Comparison of ENCODE assay signal across 8 cellular contexts in the genomic region with DNA sequence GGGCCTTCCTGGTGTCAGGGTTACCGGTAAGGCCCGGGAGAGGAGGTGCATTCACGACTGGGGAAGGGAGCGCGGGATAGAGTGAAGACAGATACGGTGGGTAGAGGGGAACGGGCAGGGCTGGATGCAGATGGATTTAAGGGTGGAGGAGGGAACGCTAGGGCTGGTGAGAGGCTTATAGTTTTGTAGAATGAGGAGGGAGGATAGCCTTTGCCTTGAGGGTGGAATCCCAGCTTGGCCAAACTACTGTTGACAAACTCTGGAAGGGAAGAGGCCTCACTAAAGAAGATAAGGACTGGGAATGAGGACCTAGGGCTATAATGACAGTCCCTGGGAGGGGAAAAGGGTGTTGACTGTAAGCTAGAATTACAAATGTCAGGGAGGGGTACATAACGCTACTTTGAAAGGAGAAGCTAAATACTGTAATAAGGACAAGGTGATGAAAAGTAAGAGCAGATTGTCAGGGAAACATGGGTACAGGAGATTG. TPM values are rescaled to one million over a fixed set of nuclear protein-coding genes. Genes with fewer than 3 reads are reported as not detected.
DNase-seq lines count a peak whose midpoint lies in the region; ATAC-seq, FAIRE-seq and TF ChIP-seq lines count a peak whose summit lies in the region.

No MANE protein-coding gene starts in this region.

- POLR2A ChIA-PET in HCT116 (lab: Charles Lee), result interaction anchor here (0.8 kb wide), 1 partner anchor 13 kb away, joined by 3 read pairs; no protein-coding TSS in a partner anchor

- H3K27me3 Mint-ChIP-seq in activated naive CD8-positive, alpha-beta T cell, result no peaks in the 10 kb centered on the region

- H3K9me3 ChIP-seq in HCT116 (ENCODE audit: control insufficient read depth in 1 of 2, insufficient read depth in 1 of 2, low read depth in 1 of 2, low read length in 2 of 2) (no peaks in the 10 kb centered on the region), right cardiac atrium (ENCODE audit: control insufficient read depth, low read length) (no peaks in the 10 kb centered on the region), small intestine (ENCODE audit: control insufficient read depth, low read depth) (no peaks in the 10 kb centered on the region)

- H3K4me3 ChIP-seq in AG10803 (ENCODE audit: low read length) (peak overlapping the region; percentile 83), HCT116 (replicated peaks in 1 of 2; ENCODE audit: low read depth in 1 of 2, low read length in 2 of 2) (peak overlapping the region; percentile 86 to 93), right cardiac atrium (ENCODE audit: low read length) (peak overlapping the region; percentile 75), small intestine (ENCODE audit: low read depth in 1 of 2, low read length in 2 of 2) (peak overlapping the region; percentile 86 to 95)

- no peak for DNase-seq in AG10803 (ENCODE audit: low read depth)
- no peak for DNase-seq in HCT116 (ENCODE audit: low read depth, low spot score)
- DNase-seq in right cardiac atrium, result no peak
- DNase-seq in small intestine, result no peak
- no peak for DNase-seq in D721Med (ENCODE audit: insufficient read length, low spot score)
- DNase-seq in SW 1271 (lab: John Stamatoyannopoulos, UW), result no peak

- peaks cover 28% of the 10 kb centered on the region for H3K79me2 ChIP-seq in HCT116 (ENCODE audit: insufficient read depth, low read length)

- peaks cover 31% of the 10 kb centered on the region for H3K4me1 Mint-ChIP-seq in activated naive CD8-positive, alpha-beta T cell (ENCODE audit: low read depth)

- RAD21 ChIA-PET in HCT116 (lab: Charles Lee; ENCODE audit: low non-redundant PET in 1 of 2, low total read pairs in 2 of 2, uncharacterized antibody in 2 of 2, unreplicated experiment in 2 of 2), result interaction anchor here in 1 of 2 experiments (1.5 kb wide), 1 partner anchor 216 kb away, joined by 4 read pairs; no protein-coding TSS in a partner anchor

- ATAC-seq in HCT116 (peak; percentile 27), right cardiac atrium (peak; percentile 19 to 56), HG03039 (IDR thresholded peaks at IDR 0.05; ENCODE audit: unreplicated experiment) (no peak)

- intact Hi-C loops in HCT116 (cut with micrococcal nuclease) (no loop called here), right cardiac atrium (cut with DNase I) (no loop called here)

- WGBS in right cardiac atrium, result under 1% methylated on average over 9 of the region's 9 CpGs
- WGBS in small intestine, 3 donors, result 1 to 3% (median 2%) methylated on average over 9 of the region's 9 CpGs

- H3K9ac ChIP-seq in HCT116 (ENCODE audit: low read length), result peak overlapping the region; percentile 86

- peak overlapping the region; percentile 92 for H3K4me2 ChIP-seq in HCT116 (ENCODE audit: low read length)

- peak overlapping the region; percentile 90 for H3K27ac Mint-ChIP-seq in activated naive CD8-positive, alpha-beta T cell

- CTCF ChIA-PET in HCT116 (lab: Charles Lee), result no interaction called here

- FAIRE-seq in small intestine (lab: Jason Lieb, UNC) (no peak), D721Med (lab: Jason Lieb, UNC) (no peak)

- BruUV-seq in HCT116 (replicated peaks; lab: Mats Ljungman, UMichigan), result no TSS peak

- H3K36me3 ChIP-seq in HCT116 (ENCODE audit: control insufficient read depth in 1 of 2, insufficient read depth in 2 of 2, low read length in 2 of 2) (no peaks in the 10 kb centered on the region), small intestine (ENCODE audit: control insufficient read depth in 2 of 2, insufficient read depth in 2 of 2, low read length in 2 of 2) (no peaks in the 10 kb centered on the region)

- no peaks in the 10 kb centered on the region for H4K20me1 ChIP-seq in HCT116 (ENCODE audit: insufficient read depth)

- H3K4me3 Mint-ChIP-seq in activated naive CD8-positive, alpha-beta T cell, result peak overlapping the region; percentile 98

- TF ChIP-seq POLR2A in HCT116 (IDR thresholded peaks at IDR 0.05; ENCODE audit: borderline replicate concordance, extremely low read depth, insufficient read depth, insufficient read length), result no peak

- H3K9me2 ChIP-seq in HCT116 (ENCODE audit: insufficient read depth), result no peaks in the 10 kb centered on the region

- TF ChIP-seq RAD21 in HCT116 (IDR thresholded peaks at IDR 0.05; ENCODE audit: low read depth), result no peak

- H2AFZ ChIP-seq in HCT116 (ENCODE audit: low read depth, low read length, poor library complexity, severe bottlenecking), result no peak overlapping the region

- H3K4me1 ChIP-seq in HCT116 (ENCODE audit: control insufficient read depth in 1 of 2, insufficient read depth in 2 of 2, low read length in 2 of 2), result peaks cover 10 to 32% of the 10 kb centered on the region in 2 experiments; a peak in 3 of 4 replicates
- H3K4me1 ChIP-seq in right cardiac atrium (ENCODE audit: control insufficient read depth, insufficient read depth, low read length), result peaks cover 5% of the 10 kb centered on the region
- H3K4me1 ChIP-seq in small intestine (ENCODE audit: control insufficient read depth in 2 of 2, insufficient read depth in 1 of 2, low read depth in 1 of 2, low read length in 1 of 2), result no peaks in the 10 kb centered on the region

- H3K27me3 ChIP-seq in HCT116 (ENCODE audit: insufficient read depth, low read length) (no peaks in the 10 kb centered on the region), right cardiac atrium (ENCODE audit: control insufficient read depth, insufficient read depth) (no peaks in the 10 kb centered on the region), small intestine (ENCODE audit: control insufficient read depth in 2 of 2, insufficient read depth in 2 of 2, low read length in 2 of 2) (no peaks in the 10 kb centered on the region)

- peaks cover 6% of the 10 kb centered on the region for H3K36me3 Mint-ChIP-seq in activated naive CD8-positive, alpha-beta T cell

- TF ChIP-seq CTCF in AG10803 (conservative IDR thresholded peaks at IDR 0.05; ENCODE audit: low read length) (no peak), HCT116 (IDR thresholded peaks at IDR 0.05 in 2 of 3, conservative IDR thresholded peaks at IDR 0.05 in 1 of 3; ENCODE audit: borderline replicate concordance in 1 of 3, insufficient read depth in 1 of 3, low read depth in 2 of 3, low read length in 2 of 3) (no peak), D721Med (IDR thresholded peaks at IDR 0.05; ENCODE audit: insufficient read depth, missing control alignments) (no peak)

- H3K9me3 Mint-ChIP-seq in activated naive CD8-positive, alpha-beta T cell (ENCODE audit: low read depth), result no peaks in the 10 kb centered on the region

- H3K27ac ChIP-seq in HCT116 (ENCODE audit: low read depth, low read length) (peak overlapping the region; percentile 63), right cardiac atrium (ENCODE audit: low read length) (peak overlapping the region; percentile 40), small intestine (ENCODE audit: low read depth in 1 of 2, low read length in 1 of 2) (peak overlapping the region; percentile 76 to 85)

TF ChIP-seq in HCT116, 20 proteins besides CTCF, POLR2A, EP300 and RAD21:
- no peak for TF ChIP-seq YY1 (IDR thresholded peaks at IDR 0.05; ENCODE audit: extremely low read depth, insufficient replicate concordance, low read depth, low read length)
- no peak for TF ChIP-seq FOSL1 (IDR thresholded peaks at IDR 0.05; ENCODE audit: low read depth)
- TF ChIP-seq ZNF274 (IDR thresholded peaks at IDR 0.05; ENCODE audit: low read depth, low read length), result no peak
- TF ChIP-seq, protein P1, sequence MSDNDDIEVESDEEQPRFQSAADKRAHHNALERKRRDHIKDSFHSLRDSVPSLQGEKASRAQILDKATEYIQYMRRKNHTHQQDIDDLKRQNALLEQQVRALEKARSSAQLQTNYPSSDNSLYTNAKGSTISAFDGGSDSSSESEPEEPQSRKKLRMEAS (IDR thresholded peaks at IDR 0.05), result 0 out of 2 replicates have a peak, but pooled peaks have one; percentile 37
- no peak for TF ChIP-seq EZH2 (IDR thresholded peaks at IDR 0.05)
- TF ChIP-seq JUND (IDR thresholded peaks at IDR 0.05), result no peak
- TF ChIP-seq POLR2AphosphoS5 (IDR thresholded peaks at IDR 0.05; ENCODE audit: low read depth, low read length), result no peak
TF ChIP-seq in HCT116: peak in this region for 1.

RNA-seq across cellular contexts. Expression of a gene that starts 0.7 kb away (rescaled TPM):
- total RNA-seq in HCT116 (2021; ENCODE audit: unreplicated experiment) (29.1 TPM), right cardiac atrium (10 to 100 TPM; 26.4 to 35.3 (median 32.0) TPM)
- polyA plus RNA-seq in HCT116 (2012), result 10.3 and 12.6 TPM in 2 replicates
- polyA plus RNA-seq in right cardiac atrium (11.5 TPM), small intestine (1 to 10 TPM; 3.0 to 5.6 (median 4.2) TPM)
